Comparison of ENCODE assay signal across 1 cellular context in genomic region chr1:230266456-230266855, GRCh38.
TF ChIP-seq lines count a peak whose summit lies in the region.

No MANE protein-coding gene starts in this region.

TF ChIP-seq in WTC11, 78 proteins besides CTCF, POLR2A, EP300 and RAD21 (continued from another document):
- TF ChIP-seq E2F4 (CRISPR knock-in tag; IDR thresholded peaks at IDR 0.05; ENCODE audit: borderline replicate concordance, low read depth), result no peak
- TF ChIP-seq ZNF671 (CRISPR knock-in tag; IDR thresholded peaks at IDR 0.05), result no peak
- TF ChIP-seq ZNF138 (CRISPR knock-in tag; conservative IDR thresholded peaks at IDR 0.05), result no peak
- TF ChIP-seq E2F5 (CRISPR knock-in tag; IDR thresholded peaks at IDR 0.05), result no peak
- TF ChIP-seq MYBL2 (CRISPR knock-in tag; IDR thresholded peaks at IDR 0.05), result no peak
